ENCODE assay signal across 16 cellular contexts in genomic region chr21:34775793-34776192, GRCh38.
"Had no signal": no experiment of that assay in that cellular context is flagged by ENCODE, and none has a peak within 500 bp of the region (broad histone marks: within the 10 kb centered on the region; RNA-seq: fewer than 3 reads in every experiment).

No MANE protein-coding gene starts in this region.

- H3K36me3 Mint-ChIP-seq: activated CD8-positive, alpha-beta memory T cell treated with anti-CD3 and anti-CD28 coated beads, Interleukin-2, amount 10 ng/mL, durations not matched to agents 7 days and 5 days; activated naive CD4-positive, alpha-beta T cell treated with anti-CD3 and anti-CD28 coated beads, Interleukin-2, amount 50 U/mL, for 72 hours; stimulated activated effector memory CD8-positive, alpha-beta T cell treated with anti-CD3 and anti-CD28 coated beads, Interleukin-12 subunit alpha, Interleukin-12 subunit beta, amount 100 ng/mL, for 72 hours had no signal

- H3K27ac Mint-ChIP-seq: activated CD8-positive, alpha-beta memory T cell treated with anti-CD3 and anti-CD28 coated beads, Interleukin-2, amount 10 ng/mL, durations not matched to agents 7 days and 5 days; activated naive CD4-positive, alpha-beta T cell treated with anti-CD3 and anti-CD28 coated beads, Interleukin-2, amount 50 U/mL, for 72 hours; activated T-cell treated with anti-CD3 and anti-CD28 coated beads, Interleukin-2, amount 50 U/mL, for 24 hours; naive thymus-derived CD8-positive, alpha-beta T cell; stimulated activated effector memory CD8-positive, alpha-beta T cell treated with anti-CD3 and anti-CD28 coated beads, Interleukin-12 subunit alpha, Interleukin-12 subunit beta, amount 100 ng/mL, for 72 hours had no signal

- H3K27ac ChIP-seq: breast epithelium, dorsolateral prefrontal cortex, esophagus squamous epithelium, heart left ventricle, thyroid gland had no signal

- DNase-seq: activated CD4-positive, alpha-beta T cell treated with anti-CD3 and anti-CD28 coated beads, Interleukin-2, amount 50 U/mL, for 4 hours; activated CD8-positive, alpha-beta memory T cell treated with anti-CD3 and anti-CD28 coated beads, Interleukin-2, amount 10 ng/mL, durations not matched to agents 7 days and 5 days; activated effector memory CD4-positive, alpha-beta T cell treated with Interleukin-2 at 50 U/mL for 16 hours; activated T-cell treated with anti-CD3 and anti-CD28 coated beads, Interleukin-2, amount 50 U/mL, for 24 hours; amygdala; dorsolateral prefrontal cortex; esophagus squamous epithelium; heart left ventricle; mucosa of descending colon; naive thymus-derived CD8-positive, alpha-beta T cell; right cardiac atrium; thyroid gland had no signal

- H3K4me1 ChIP-seq: breast epithelium, esophagus squamous epithelium, heart left ventricle, thyroid gland had no signal

- H3K9me3 ChIP-seq: breast epithelium, esophagus squamous epithelium, mucosa of descending colon, thyroid gland had no signal

- H3K27me3 ChIP-seq: breast epithelium, esophagus squamous epithelium, heart left ventricle, thyroid gland had no signal

- H3K4me1 Mint-ChIP-seq: activated CD8-positive, alpha-beta memory T cell treated with anti-CD3 and anti-CD28 coated beads, Interleukin-2, amount 10 ng/mL, durations not matched to agents 7 days and 5 days; naive thymus-derived CD8-positive, alpha-beta T cell; stimulated activated effector memory CD8-positive, alpha-beta T cell treated with anti-CD3 and anti-CD28 coated beads, Interleukin-12 subunit alpha, Interleukin-12 subunit beta, amount 100 ng/mL, for 72 hours had no signal

- ATAC-seq: activated CD8-positive, alpha-beta memory T cell treated with anti-CD3 and anti-CD28 coated beads, Interleukin-2, amount 10 ng/mL, durations not matched to agents 7 days and 5 days; activated naive CD4-positive, alpha-beta T cell treated with anti-CD3 and anti-CD28 coated beads, Interleukin-2, amount 50 U/mL, for 72 hours; heart left ventricle; mucosa of descending colon; naive thymus-derived CD8-positive, alpha-beta T cell; right cardiac atrium; stimulated activated effector memory CD8-positive, alpha-beta T cell treated with anti-CD3 and anti-CD28 coated beads, Interleukin-12 subunit alpha, Interleukin-12 subunit beta, amount 100 ng/mL, for 72 hours had no signal

- H3K36me3 ChIP-seq: breast epithelium, esophagus squamous epithelium, heart left ventricle, thyroid gland had no signal

- H3K4me3 Mint-ChIP-seq: activated CD8-positive, alpha-beta memory T cell treated with anti-CD3 and anti-CD28 coated beads, Interleukin-2, amount 10 ng/mL, durations not matched to agents 7 days and 5 days; activated T-cell treated with anti-CD3 and anti-CD28 coated beads, Interleukin-2, amount 50 U/mL, for 24 hours; naive thymus-derived CD8-positive, alpha-beta T cell; stimulated activated effector memory CD8-positive, alpha-beta T cell treated with anti-CD3 and anti-CD28 coated beads, Interleukin-12 subunit alpha, Interleukin-12 subunit beta, amount 100 ng/mL, for 72 hours had no signal

- H3K4me3 ChIP-seq: breast epithelium, dorsolateral prefrontal cortex, esophagus squamous epithelium, heart left ventricle, lung, mucosa of descending colon, thyroid gland had no signal
